In genomic region chr1:61122389-61122788, GRCh38 we compare ENCODE assay signal across 1 cellular context.
TF ChIP-seq lines count a peak whose summit lies in the region.

No MANE protein-coding gene starts in this region.

TF ChIP-seq in HepG2, 621 proteins besides CTCF, POLR2A, EP300 and RAD21 (continued from another document and continues in another):
- peak; percentile 71 for TF ChIP-seq FOXP4 (CRISPR knock-in tag; IDR thresholded peaks at IDR 0.05)
- TF ChIP-seq ZNF660 (CRISPR knock-in tag; IDR thresholded peaks at IDR 0.05; ENCODE audit: borderline replicate concordance, low read depth) = no peak
- no peak for TF ChIP-seq TFAP4 (IDR thresholded peaks at IDR 0.05; ENCODE audit: borderline replicate concordance, low read depth)
- TF ChIP-seq PAWR (CRISPR knock-in tag; IDR thresholded peaks at IDR 0.05; ENCODE audit: borderline replicate concordance) = no peak
- peak; percentile 28; the same call in 1 of the 2 replicates for TF ChIP-seq NR2F6 (IDR thresholded peaks at IDR 0.05)
- TF ChIP-seq NR2F6 (CRISPR knock-in tag; IDR thresholded peaks at IDR 0.05) = no peak
- TF ChIP-seq KLF6 (CRISPR knock-in tag; IDR thresholded peaks at IDR 0.05) = no peak
- TF ChIP-seq ZFX (CRISPR knock-in tag; IDR thresholded peaks at IDR 0.05; ENCODE audit: low read depth) = no peak
- TF ChIP-seq ZSCAN25 (CRISPR knock-in tag; IDR thresholded peaks at IDR 0.05) = no peak
- peak; percentile 69 for TF ChIP-seq CREM (IDR thresholded peaks at IDR 0.05)
- TF ChIP-seq CREM (CRISPR knock-in tag; IDR thresholded peaks at IDR 0.05) = no peak
- no peak for TF ChIP-seq SP2 (CRISPR knock-in tag; IDR thresholded peaks at IDR 0.05)
- TF ChIP-seq ZNF616 (CRISPR knock-in tag; IDR thresholded peaks at IDR 0.05; ENCODE audit: low read depth) = no peak
- no peak for TF ChIP-seq MLX (CRISPR knock-in tag; IDR thresholded peaks at IDR 0.05)
- no peak for TF ChIP-seq GRHL1 (CRISPR knock-in tag; conservative IDR thresholded peaks at IDR 0.05)
- no peak for TF ChIP-seq SOX6 (IDR thresholded peaks at IDR 0.05)
- peak; percentile 88 for TF ChIP-seq SOX6 (CRISPR knock-in tag; IDR thresholded peaks at IDR 0.05)
- TF ChIP-seq HNRNPUL1 (IDR thresholded peaks at IDR 0.05; ENCODE audit: low read depth, low read length) = no peak
- TF ChIP-seq PITX1 (CRISPR knock-in tag; IDR thresholded peaks at IDR 0.05) = peak; percentile 62; the same call in 1 of the 2 replicates
- no peak for TF ChIP-seq CREB1 (IDR thresholded peaks at IDR 0.05)
- TF ChIP-seq CREB1 (CRISPR knock-in tag; IDR thresholded peaks at IDR 0.05) = peak; percentile 55
- no peak for TF ChIP-seq SMYD3 (CRISPR knock-in tag; IDR thresholded peaks at IDR 0.05)
- no peak for TF ChIP-seq U2AF1 (optimal IDR thresholded peaks at IDR 0.05; ENCODE audit: low read depth, low read length)
- TF ChIP-seq ZNF30 (CRISPR knock-in tag; IDR thresholded peaks at IDR 0.05) = no peak
- TF ChIP-seq ZNF784 (CRISPR knock-in tag; IDR thresholded peaks at IDR 0.05; ENCODE audit: borderline replicate concordance) = no peak
- TF ChIP-seq ATM (IDR thresholded peaks at IDR 0.05; ENCODE audit: borderline replicate concordance) = no peak
- 0 out of 2 replicates have a peak, but pooled peaks have one; percentile 27 for TF ChIP-seq YEATS4 (CRISPR knock-in tag; IDR thresholded peaks at IDR 0.05; ENCODE audit: borderline replicate concordance)
- peak; percentile 55; the same call in 1 of the 2 replicates for TF ChIP-seq SOX13 (IDR thresholded peaks at IDR 0.05)
- TF ChIP-seq SOX13 (CRISPR knock-in tag; conservative IDR thresholded peaks at IDR 0.05 in 1 of 2, IDR thresholded peaks at IDR 0.05 in 1 of 2) = peak in 1 of 2 experiments; percentile 82; a peak in 2 of 4 replicates
- no peak for TF ChIP-seq RNF2 (conservative IDR thresholded peaks at IDR 0.05; ENCODE audit: low read depth)
- no peak for TF ChIP-seq ZNF883 (CRISPR knock-in tag; IDR thresholded peaks at IDR 0.05; ENCODE audit: not compliant biosample characterization)
- no peak for TF ChIP-seq SIX4 (CRISPR knock-in tag; IDR thresholded peaks at IDR 0.05)
- no peak for TF ChIP-seq NFE2 (CRISPR knock-in tag; IDR thresholded peaks at IDR 0.05)
- TF ChIP-seq TP53 (CRISPR knock-in tag; conservative IDR thresholded peaks at IDR 0.05) = no peak
- TF ChIP-seq NR0B2 (CRISPR knock-in tag; IDR thresholded peaks at IDR 0.05) = no peak
- no peak for TF ChIP-seq IRX3 (CRISPR knock-in tag; IDR thresholded peaks at IDR 0.05; ENCODE audit: borderline replicate concordance, low read depth)
- no peak for TF ChIP-seq ZEB1 (IDR thresholded peaks at IDR 0.05; ENCODE audit: insufficient replicate concordance, low read depth)
- TF ChIP-seq ATF4 (CRISPR knock-in tag; IDR thresholded peaks at IDR 0.05) = peak in 1 of 2 experiments; percentile 62; a peak in 2 of 4 replicates
- TF ChIP-seq GLI4 (CRISPR knock-in tag; IDR thresholded peaks at IDR 0.05; ENCODE audit: borderline replicate concordance) = no peak
- TF ChIP-seq SOX5 (CRISPR knock-in tag; IDR thresholded peaks at IDR 0.05; ENCODE audit: borderline replicate concordance) = peak; percentile 49; the same call in 1 of the 2 replicates
- TF ChIP-seq GTF3A (CRISPR knock-in tag; conservative IDR thresholded peaks at IDR 0.05) = no peak
- TF ChIP-seq HNF4A (CRISPR knock-in tag; IDR thresholded peaks at IDR 0.05) = peak; percentile 65
- TF ChIP-seq RFX5 (IDR thresholded peaks at IDR 0.05; ENCODE audit: low read depth, low read length) = no peak
- no peak for TF ChIP-seq CENPT (CRISPR knock-in tag; IDR thresholded peaks at IDR 0.05; ENCODE audit: low read depth)
- no peak for TF ChIP-seq KDM5A (IDR thresholded peaks at IDR 0.05; ENCODE audit: borderline replicate concordance, low read length)
- no peak for TF ChIP-seq THRA (CRISPR knock-in tag; IDR thresholded peaks at IDR 0.05; ENCODE audit: borderline replicate concordance)
- no peak for TF ChIP-seq MBNL3 (CRISPR knock-in tag; conservative IDR thresholded peaks at IDR 0.05)
- no peak for TF ChIP-seq ZNF512B (CRISPR knock-in tag; IDR thresholded peaks at IDR 0.05; ENCODE audit: borderline replicate concordance)
- 0 out of 2 replicates have a peak, but pooled peaks have one; percentile 28 for TF ChIP-seq NKX3-1 (CRISPR knock-in tag; IDR thresholded peaks at IDR 0.05)
- no peak for TF ChIP-seq SP1 (IDR thresholded peaks at IDR 0.05)
- TF ChIP-seq SP1 (CRISPR knock-in tag; IDR thresholded peaks at IDR 0.05) = no peak
- peak; percentile 70; the same call in 1 of the 2 replicates for TF ChIP-seq GATAD2A (CRISPR knock-in tag; IDR thresholded peaks at IDR 0.05)
- TF ChIP-seq FOXA1 (IDR thresholded peaks at IDR 0.05) = no peak
- peak; percentile 40; the same call in 1 of the 2 replicates for TF ChIP-seq FOXA1 (CRISPR knock-in tag; IDR thresholded peaks at IDR 0.05)
- no peak for TF ChIP-seq NR2C2 (CRISPR knock-in tag; IDR thresholded peaks at IDR 0.05; ENCODE audit: borderline replicate concordance)
- TF ChIP-seq FOXO1 (CRISPR knock-in tag; IDR thresholded peaks at IDR 0.05) = no peak
- 0 out of 2 replicates have a peak, but pooled peaks have one; percentile 33 for TF ChIP-seq BCL6 (CRISPR knock-in tag; IDR thresholded peaks at IDR 0.05)
- no peak for TF ChIP-seq KDM6A (CRISPR knock-in tag; IDR thresholded peaks at IDR 0.05; ENCODE audit: low read depth)
- TF ChIP-seq NCOA2 (CRISPR knock-in tag; IDR thresholded peaks at IDR 0.05) = peak; percentile 56; the same call in 1 of the 2 replicates
- TF ChIP-seq GFI1 (CRISPR knock-in tag; IDR thresholded peaks at IDR 0.05; ENCODE audit: borderline replicate concordance) = no peak
- TF ChIP-seq SRSF1 (optimal IDR thresholded peaks at IDR 0.05; ENCODE audit: low read depth, low read length) = no peak
- no peak for TF ChIP-seq SRSF9 (IDR thresholded peaks at IDR 0.05; ENCODE audit: borderline replicate concordance, insufficient read depth, low read depth, low read length, poor library complexity, severe bottlenecking)
- peak; percentile 54; the same call in 1 of the 2 replicates for TF ChIP-seq PATZ1 (CRISPR knock-in tag; IDR thresholded peaks at IDR 0.05)
- no peak for TF ChIP-seq EED (CRISPR knock-in tag; IDR thresholded peaks at IDR 0.05)
- no peak for TF ChIP-seq DMAP1 (CRISPR knock-in tag; IDR thresholded peaks at IDR 0.05)
- 0 out of 2 replicates have a peak, but pooled peaks have one; percentile 41 for TF ChIP-seq ZFP1 (CRISPR knock-in tag; IDR thresholded peaks at IDR 0.05)
- no peak for TF ChIP-seq ZNF670 (CRISPR knock-in tag; IDR thresholded peaks at IDR 0.05; ENCODE audit: borderline replicate concordance)
